2 cellular contexts compared by ENCODE assay signal in the genomic region with DNA sequence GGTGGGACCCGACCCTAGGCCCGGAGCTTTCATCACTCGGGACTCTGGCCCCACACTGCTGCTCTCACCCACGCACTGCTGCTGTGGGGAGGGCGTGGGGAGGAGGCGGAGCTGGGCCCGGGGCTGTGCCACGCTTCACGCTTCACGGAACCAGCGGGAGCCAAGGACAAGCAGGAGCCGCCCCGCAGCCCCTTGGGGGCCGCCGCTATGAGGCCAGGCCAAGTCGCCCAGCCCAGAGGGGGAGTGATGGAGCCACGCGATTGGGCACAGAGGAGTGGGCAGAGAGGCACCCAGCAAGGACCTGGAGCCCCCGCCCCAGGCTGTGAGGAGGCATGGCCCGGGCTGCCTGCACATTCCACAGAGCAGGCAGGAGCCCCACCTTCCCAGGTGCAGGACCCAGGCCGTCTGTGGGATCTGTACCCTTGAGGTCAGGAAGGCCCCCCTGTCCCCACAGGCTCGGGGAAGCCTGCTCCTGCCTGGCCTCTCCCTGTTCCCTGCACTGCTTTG.
TF ChIP-seq lines count a peak whose summit lies in the region.

No MANE protein-coding gene starts in this region.

TF ChIP-seq in SK-N-SH, 30 proteins besides CTCF, POLR2A, EP300 and RAD21 (continued from another document):
- TF ChIP-seq, protein P1, sequence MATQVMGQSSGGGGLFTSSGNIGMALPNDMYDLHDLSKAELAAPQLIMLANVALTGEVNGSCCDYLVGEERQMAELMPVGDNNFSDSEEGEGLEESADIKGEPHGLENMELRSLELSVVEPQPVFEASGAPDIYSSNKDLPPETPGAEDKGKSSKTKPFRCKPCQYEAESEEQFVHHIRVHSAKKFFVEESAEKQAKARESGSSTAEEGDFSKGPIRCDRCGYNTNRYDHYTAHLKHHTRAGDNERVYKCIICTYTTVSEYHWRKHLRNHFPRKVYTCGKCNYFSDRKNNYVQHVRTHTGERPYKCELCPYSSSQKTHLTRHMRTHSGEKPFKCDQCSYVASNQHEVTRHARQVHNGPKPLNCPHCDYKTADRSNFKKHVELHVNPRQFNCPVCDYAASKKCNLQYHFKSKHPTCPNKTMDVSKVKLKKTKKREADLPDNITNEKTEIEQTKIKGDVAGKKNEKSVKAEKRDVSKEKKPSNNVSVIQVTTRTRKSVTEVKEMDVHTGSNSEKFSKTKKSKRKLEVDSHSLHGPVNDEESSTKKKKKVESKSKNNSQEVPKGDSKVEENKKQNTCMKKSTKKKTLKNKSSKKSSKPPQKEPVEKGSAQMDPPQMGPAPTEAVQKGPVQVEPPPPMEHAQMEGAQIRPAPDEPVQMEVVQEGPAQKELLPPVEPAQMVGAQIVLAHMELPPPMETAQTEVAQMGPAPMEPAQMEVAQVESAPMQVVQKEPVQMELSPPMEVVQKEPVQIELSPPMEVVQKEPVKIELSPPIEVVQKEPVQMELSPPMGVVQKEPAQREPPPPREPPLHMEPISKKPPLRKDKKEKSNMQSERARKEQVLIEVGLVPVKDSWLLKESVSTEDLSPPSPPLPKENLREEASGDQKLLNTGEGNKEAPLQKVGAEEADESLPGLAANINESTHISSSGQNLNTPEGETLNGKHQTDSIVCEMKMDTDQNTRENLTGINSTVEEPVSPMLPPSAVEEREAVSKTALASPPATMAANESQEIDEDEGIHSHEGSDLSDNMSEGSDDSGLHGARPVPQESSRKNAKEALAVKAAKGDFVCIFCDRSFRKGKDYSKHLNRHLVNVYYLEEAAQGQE (IDR thresholded peaks at IDR 0.05; ENCODE audit: low read depth, low read length) = no peak
TF ChIP-seq in SK-N-SH: peak in this region for 0.

TF ChIP-seq in SK-N-SH treated with all-trans-retinoic acid at 6 μM for 48 hours, 23 proteins besides CTCF, POLR2A, EP300 and RAD21:
- TF ChIP-seq, protein P2, sequence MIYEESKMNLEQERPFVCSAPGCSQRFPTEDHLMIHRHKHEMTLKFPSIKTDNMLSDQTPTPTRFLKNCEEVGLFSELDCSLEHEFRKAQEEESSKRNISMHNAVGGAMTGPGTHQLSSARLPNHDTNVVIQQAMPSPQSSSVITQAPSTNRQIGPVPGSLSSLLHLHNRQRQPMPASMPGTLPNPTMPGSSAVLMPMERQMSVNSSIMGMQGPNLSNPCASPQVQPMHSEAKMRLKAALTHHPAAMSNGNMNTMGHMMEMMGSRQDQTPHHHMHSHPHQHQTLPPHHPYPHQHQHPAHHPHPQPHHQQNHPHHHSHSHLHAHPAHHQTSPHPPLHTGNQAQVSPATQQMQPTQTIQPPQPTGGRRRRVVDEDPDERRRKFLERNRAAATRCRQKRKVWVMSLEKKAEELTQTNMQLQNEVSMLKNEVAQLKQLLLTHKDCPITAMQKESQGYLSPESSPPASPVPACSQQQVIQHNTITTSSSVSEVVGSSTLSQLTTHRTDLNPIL (CRISPR knock-in tag; IDR thresholded peaks at IDR 0.05; ENCODE audit: low read depth) = no peak
- no peak for TF ChIP-seq ZC3H10 (CRISPR knock-in tag; IDR thresholded peaks at IDR 0.05)
